Comparison of ENCODE assay signal across 25 cellular contexts in genomic region chr15:89374116-89375004, GRCh38.
"Had no signal": no experiment of that assay in that cellular context is flagged by ENCODE, and none has a peak within 500 bp of the region (broad histone marks: within the 10 kb centered on the region; RNA-seq: fewer than 3 reads in every experiment).

No MANE protein-coding gene starts in this region.

- H3K4me1 ChIP-seq: adrenal gland had no signal

- H3K9me3 ChIP-seq: adrenal gland had no signal

- H3K4me3 Mint-ChIP-seq: activated CD4-positive, alpha-beta T cell treated with anti-CD3 and anti-CD28 coated beads, Interleukin-2, amount 10 ng/mL, durations not matched to agents 24 days and 14 days; activated naive CD8-positive, alpha-beta T cell treated with anti-CD3 and anti-CD28 coated beads, Interleukin-2, amount 10 ng/mL, durations not matched to agents 7 days and 5 days; activated T-helper 17 cell treated with anti-CD3 and anti-CD28 coated beads, Interleukin-2, amount 50 U/mL, for 72 hours; WTC11 had no signal

- H3K4me3 ChIP-seq: adrenal gland, K562 had no signal

- H3K36me3 Mint-ChIP-seq: WTC11 had no signal

- H3K9me3 Mint-ChIP-seq: activated CD4-positive, alpha-beta T cell treated with anti-CD3 and anti-CD28 coated beads, Interleukin-2, amount 10 ng/mL, durations not matched to agents 24 days and 14 days; activated naive CD8-positive, alpha-beta T cell treated with anti-CD3 and anti-CD28 coated beads, Interleukin-2, amount 10 ng/mL, durations not matched to agents 7 days and 5 days; activated T-helper 17 cell treated with anti-CD3 and anti-CD28 coated beads, Interleukin-2, amount 50 U/mL, for 72 hours; WTC11 had no signal

- DNase-seq: activated CD4-positive, alpha-beta T cell treated with anti-CD3 and anti-CD28 coated beads, Interleukin-2, amount 10 ng/mL, durations not matched to agents 24 days and 14 days; activated CD4-positive, alpha-beta T cell treated with anti-CD3 and anti-CD28 coated beads, Interleukin-2, amount 50 U/mL, for 48 hours; activated CD4-positive, CD25-positive, alpha-beta regulatory T cell treated with anti-CD3 and anti-CD28 coated beads, Interleukin-2, amount 50 U/mL, for 72 hours; activated CD8-positive, alpha-beta memory T cell treated with anti-CD3 and anti-CD28 coated beads for 24 hours; activated naive CD4-positive, alpha-beta T cell treated with anti-CD3 and anti-CD28 coated beads, Interleukin-2, amount 50 U/mL, for 16 hours; activated naive CD8-positive, alpha-beta T cell treated with anti-CD3 and anti-CD28 coated beads, Interleukin-2, amount 10 ng/mL, durations not matched to agents 7 days and 5 days; activated T-cell treated with anti-CD3 and anti-CD28 coated beads, Interleukin-2, amount 50 U/mL, for 48 hours; adrenal gland; central memory CD4-positive, alpha-beta T cell; Karpas-422; MM.1S; NCI-H1105 treated with DMSO at 0.1 percent for 48 hours; NCI-H1436 treated with DMSO at 0.1 percent for 48 hours; NCI-H187; NCI-H2081 treated with DMSO at 0.1 percent for 48 hours; NCI-H446; NCI-H524 treated with DMSO at 0.1 percent for 48 hours; NCI-H748 treated with DMSO at 0.1 percent for 48 hours; RPMI8226; SW 1271 had no signal

- H3K27ac Mint-ChIP-seq: activated CD4-positive, alpha-beta T cell treated with anti-CD3 and anti-CD28 coated beads, Interleukin-2, amount 10 ng/mL, durations not matched to agents 24 days and 14 days; activated naive CD8-positive, alpha-beta T cell treated with anti-CD3 and anti-CD28 coated beads, Interleukin-2, amount 10 ng/mL, durations not matched to agents 7 days and 5 days; activated T-helper 17 cell treated with anti-CD3 and anti-CD28 coated beads, Interleukin-2, amount 50 U/mL, for 72 hours; WTC11 had no signal

- H3K4me1 Mint-ChIP-seq: activated CD4-positive, alpha-beta T cell treated with anti-CD3 and anti-CD28 coated beads, Interleukin-2, amount 10 ng/mL, durations not matched to agents 24 days and 14 days; activated naive CD8-positive, alpha-beta T cell treated with anti-CD3 and anti-CD28 coated beads, Interleukin-2, amount 10 ng/mL, durations not matched to agents 7 days and 5 days; activated T-helper 17 cell treated with anti-CD3 and anti-CD28 coated beads, Interleukin-2, amount 50 U/mL, for 72 hours had no signal

- ATAC-seq: activated T-helper 17 cell treated with anti-CD3 and anti-CD28 coated beads, Interleukin-2, amount 50 U/mL, for 72 hours; K562; Right ventricle myocardium inferior; SK-N-SH treated with all-trans-retinoic acid at 6 μM for 48 hours; WTC11 had no signal

- H3K27ac ChIP-seq: adrenal gland had no signal

- H3K36me3 ChIP-seq: adrenal gland had no signal
